Comparison of ENCODE assay signal across 15 cellular contexts in the genomic region with DNA sequence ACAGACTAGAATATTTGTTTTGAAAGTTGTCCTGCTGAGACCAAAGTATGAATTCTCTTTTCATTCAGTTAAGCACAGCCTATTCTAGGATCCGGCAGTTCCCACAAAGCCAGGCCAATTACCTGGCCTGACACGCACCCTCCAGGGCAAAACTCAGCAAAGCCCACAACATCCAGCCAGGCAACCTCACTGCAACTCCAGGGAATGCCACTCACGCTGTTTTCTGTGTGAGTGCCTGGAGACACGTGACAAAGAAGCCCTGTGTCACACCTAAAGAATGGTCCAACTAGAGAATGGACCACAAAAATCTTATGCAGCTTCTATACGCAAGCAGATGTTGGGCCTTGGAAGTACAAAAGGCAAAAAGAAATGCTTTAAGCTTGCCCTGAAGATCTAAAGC. TPM values are rescaled to one million over a fixed set of nuclear protein-coding genes. Genes with fewer than 3 reads are reported as not detected.
A peak's percentile ranks its signal among the peaks of the same experiment; 100 is the strongest.
DNase-seq lines count a peak whose midpoint lies in the region; ATAC-seq and TF ChIP-seq lines count a peak whose summit lies in the region.
"Had no signal": no experiment of that assay in that cellular context is flagged by ENCODE, and none has a peak within 500 bp of the region (broad histone marks: within the 10 kb centered on the region; RNA-seq: fewer than 3 reads in every experiment).

No MANE protein-coding gene starts in this region.

- no peaks in the 10 kb centered on the region for H3K4me1 ChIP-seq in breast epithelium
- peaks cover 0 to 45% of the 10 kb centered on the region in 2 donors for H3K4me1 ChIP-seq in right atrium auricular region
- H3K4me1 ChIP-seq: body of pancreas had no signal

- H3K36me3 Mint-ChIP-seq in MCF 10A (ENCODE audit: insufficient read depth, unreplicated experiment) (no peaks in the 10 kb centered on the region), mesothelial cell of epicardium (no peaks in the 10 kb centered on the region)

- no peak for TF ChIP-seq CTCF in breast epithelium (IDR thresholded peaks at IDR 0.05)
- no peak for TF ChIP-seq CTCF in MCF 10A (IDR thresholded peaks at IDR 0.05; ENCODE audit: unreplicated experiment)
- no peak for TF ChIP-seq CTCF in right atrium auricular region (IDR thresholded peaks at IDR 0.05)
- TF ChIP-seq CTCF in mesothelial cell of epicardium (IDR thresholded peaks at IDR 0.05; ENCODE audit: unreplicated experiment), result no peak

- DNase-seq in breast epithelium (ENCODE audit: low spot score in 2 of 2) (peak in 1 of 2 donors; percentile 83), MCF 10A (ENCODE audit: unreplicated experiment) (no peak), SK-MEL-5 (ENCODE audit: low read depth, low spot score) (peak; percentile 67), right atrium auricular region (ENCODE audit: low spot score) (no peak), NAMALWA (ENCODE audit: low spot score) (no peak), mesothelial cell of epicardium (ENCODE audit: low spot score in 2 of 2, unreplicated experiment in 2 of 2) (no peak), pons (ENCODE audit: low spot score) (no peak)
- DNase-seq: ACHN; activated CD4-positive, CD25-positive, alpha-beta regulatory T cell treated with anti-CD3 and anti-CD28 coated beads, Interleukin-2, amount 50 U/mL, for 72 hours; activated T-cell treated with anti-CD3 and anti-CD28 coated beads, Interleukin-2, amount 50 U/mL, for 24 hours; body of pancreas; NCI-H226; PC-9 had no signal

- H3K9me3 ChIP-seq in breast epithelium (no peaks in the 10 kb centered on the region), right atrium auricular region (no peaks in the 10 kb centered on the region)
- H3K9me3 ChIP-seq: body of pancreas, tibial nerve had no signal

- POLR2A ChIA-PET in MCF 10A (lab: Yijun Ruan, JAX), result no interaction called here

- no peak overlapping the region for H3K4me3 Mint-ChIP-seq in MCF 10A (ENCODE audit: unreplicated experiment)
- no peak overlapping the region for H3K4me3 Mint-ChIP-seq in mesothelial cell of epicardium
- H3K4me3 Mint-ChIP-seq: activated T-cell treated with anti-CD3 and anti-CD28 coated beads, Interleukin-2, amount 50 U/mL, for 24 hours had no signal

- no peaks in the 10 kb centered on the region for H3K36me3 ChIP-seq in breast epithelium
- no peaks in the 10 kb centered on the region for H3K36me3 ChIP-seq in right atrium auricular region
- H3K36me3 ChIP-seq: tibial nerve had no signal

- no peak for TF ChIP-seq POLR2A in breast epithelium (IDR thresholded peaks at IDR 0.05)

- BruUV-seq in MCF 10A (replicated peaks; lab: Mats Ljungman, UMichigan), result no TSS peak

- H3K9me3 Mint-ChIP-seq in MCF 10A (ENCODE audit: unreplicated experiment) (no peaks in the 10 kb centered on the region), mesothelial cell of epicardium (no peaks in the 10 kb centered on the region)
- H3K9me3 Mint-ChIP-seq: activated T-cell treated with anti-CD3 and anti-CD28 coated beads, Interleukin-2, amount 50 U/mL, for 24 hours had no signal

- H3K27me3 ChIP-seq in breast epithelium (no peaks in the 10 kb centered on the region), right atrium auricular region (no peaks in the 10 kb centered on the region)
- H3K27me3 ChIP-seq: body of pancreas, tibial nerve had no signal

- H3K27me3 Mint-ChIP-seq in MCF 10A (ENCODE audit: insufficient read depth, unreplicated experiment) (no peaks in the 10 kb centered on the region), mesothelial cell of epicardium (ENCODE audit: low read depth) (no peaks in the 10 kb centered on the region)
- H3K27me3 Mint-ChIP-seq: activated T-cell treated with anti-CD3 and anti-CD28 coated beads, Interleukin-2, amount 50 U/mL, for 24 hours had no signal

- H3K27ac Mint-ChIP-seq in MCF 10A (ENCODE audit: low read depth, unreplicated experiment), result no peak overlapping the region
- no peak overlapping the region for H3K27ac Mint-ChIP-seq in mesothelial cell of epicardium

- H3K4me3 ChIP-seq in breast epithelium (no peak overlapping the region), right atrium auricular region (no peak overlapping the region)
- H3K4me3 ChIP-seq: body of pancreas, PC-9, tibial nerve had no signal

- intact Hi-C loops in breast epithelium (cut with DNase I; ENCODE audit: low total_unique reads) (no loop called here), MCF 10A (cut with micrococcal nuclease) (no loop called here)

- CTCF ChIA-PET in MCF 10A (lab: Yijun Ruan, JAX), result interaction anchor here (0.6 to 2.2 kb wide), 2 partner anchors 11 to 1482 kb away, joined by 3 to 7 read pairs; no protein-coding TSS in a partner anchor

- H3K27ac ChIP-seq in breast epithelium (peak overlapping the region; percentile 56 to 76), right atrium auricular region (peak overlapping the region; percentile 28 to 35)
- H3K27ac ChIP-seq: body of pancreas, PC-9 had no signal

- H3K4me1 Mint-ChIP-seq in MCF 10A (ENCODE audit: insufficient read depth, unreplicated experiment) (peaks cover 5% of the 10 kb centered on the region), mesothelial cell of epicardium (no peaks in the 10 kb centered on the region)

- in situ Hi-C loops in SK-MEL-5 (cut with HindIII; ENCODE audit: low pct_unique_long_range_greater_than_20kb, low sequenced_read_pairs), result no loop called here

- ATAC-seq in HG03095 (IDR thresholded peaks at IDR 0.05; ENCODE audit: unreplicated experiment), result no peak
- ATAC-seq: body of pancreas had no signal

RNA-seq across cellular contexts. Expression of a gene that starts 20.3 kb away (rescaled TPM):
- total RNA-seq in breast epithelium, result 10 to 100 TPM; 27.1 to 51.5 (median 37.7) TPM
- total RNA-seq in MCF 10A (2022), result 4.9 and 5.3 TPM in 2 replicates
- total RNA-seq in SK-MEL-5 (2014; rRNA removed; shearing (Covaris generic)), result 47.9 and 49.3 TPM in 2 replicates
- polyA plus RNA-seq in SK-MEL-5 (2015; cell fraction: cytosol; rRNA removed), result 60.4 and 73.7 TPM in 2 replicates
- 62.4 and 77.6 TPM in 2 replicates for polyA plus RNA-seq in SK-MEL-5 (2015; cell fraction: nucleus; rRNA removed)
- total RNA-seq in right atrium auricular region, result 100 to 1,000 TPM; 102 to 180 TPM
- 7.8 to 9.2 TPM (median 8.3 TPM) in 3 replicates for total RNA-seq in mesothelial cell of epicardium
